ENCODE assay signal across 8 cellular contexts in the genomic region with DNA sequence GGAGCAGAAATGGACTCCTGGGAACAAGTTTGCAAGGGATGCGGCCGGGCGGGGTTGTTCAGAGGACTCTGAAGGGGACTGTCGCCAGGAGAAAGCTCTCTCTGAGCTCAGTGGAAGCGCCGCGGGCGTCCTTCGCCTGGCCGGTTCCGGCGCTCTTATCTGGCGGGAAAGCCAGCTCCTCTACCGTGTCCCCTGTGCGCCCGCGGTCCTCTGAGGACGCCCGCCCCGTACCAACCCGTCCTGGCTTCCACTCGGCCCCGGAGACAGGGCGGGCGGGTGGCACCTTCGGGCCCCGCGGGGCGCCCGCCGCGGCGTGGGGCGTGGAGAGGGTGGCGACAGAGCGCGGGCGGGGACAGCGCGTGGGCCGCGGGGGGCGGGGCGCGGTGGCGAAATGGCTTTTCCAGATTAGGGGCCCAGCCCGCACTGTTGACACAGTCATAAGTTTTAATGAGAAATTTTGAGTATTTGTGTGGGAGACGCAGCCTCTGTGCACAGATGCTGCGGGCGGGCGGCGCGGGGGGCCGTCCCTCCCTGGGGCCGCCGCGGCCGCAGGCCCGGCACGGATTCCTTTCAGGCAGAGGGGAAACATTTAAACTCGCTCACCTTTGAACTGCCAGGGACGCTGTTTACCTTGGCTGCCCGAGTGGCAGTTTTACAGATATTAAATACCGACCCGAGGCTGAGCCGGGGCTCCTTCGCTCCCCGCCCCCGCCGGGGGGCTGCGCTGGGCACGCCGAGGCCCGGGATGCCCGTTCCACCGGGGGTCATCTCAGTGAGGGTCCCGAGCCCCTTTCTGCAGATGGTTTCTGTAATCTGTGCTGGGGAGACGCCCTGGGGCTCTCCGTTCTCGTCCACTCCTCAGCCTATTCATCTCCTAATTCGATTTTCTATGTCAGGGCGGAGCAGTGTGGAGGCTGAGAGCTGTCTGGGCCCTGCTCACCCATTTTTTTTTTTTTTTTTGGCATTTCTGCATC.
A peak's percentile ranks its signal among the peaks of the same experiment; 100 is the strongest.
DNase-seq lines count a peak whose midpoint lies in the region; ATAC-seq and TF ChIP-seq lines count a peak whose summit lies in the region.

No MANE protein-coding gene starts in this region.

- peak; percentile 55 for ATAC-seq in HG02798 (IDR thresholded peaks at IDR 0.05; ENCODE audit: poor library complexity, unreplicated experiment)
- peak; percentile 27 for ATAC-seq in activated CD8-positive, alpha-beta memory T cell treated with anti-CD3 and anti-CD28 coated beads, Interleukin-2, amount 10 ng/mL, durations not matched to agents 7 days and 5 days
- ATAC-seq in GM18498 (IDR thresholded peaks at IDR 0.05; ENCODE audit: unreplicated experiment), result no peak
- ATAC-seq in HG03095 (IDR thresholded peaks at IDR 0.05; ENCODE audit: unreplicated experiment), result no peak

- intact Hi-C loops in cardiac septum (cut with DNase I), result no loop called here

- CTCF ChIA-PET in activated CD8-positive, alpha-beta memory T cell treated with anti-CD3 and anti-CD28 coated beads, Interleukin-2, amount 10 ng/mL, durations not matched to agents 7 days and 5 days (lab: Charles Lee), result no interaction called here

- H3K27ac Mint-ChIP-seq in activated CD8-positive, alpha-beta memory T cell treated with anti-CD3 and anti-CD28 coated beads, Interleukin-2, amount 10 ng/mL, durations not matched to agents 7 days and 5 days, result no peak overlapping the region

- H3K4me3 Mint-ChIP-seq in activated CD8-positive, alpha-beta memory T cell treated with anti-CD3 and anti-CD28 coated beads, Interleukin-2, amount 10 ng/mL, durations not matched to agents 7 days and 5 days, result no peak overlapping the region

- DNase-seq in AG09309 (ENCODE audit: low read depth), result no peak
- no peak for DNase-seq in activated CD8-positive, alpha-beta memory T cell treated with anti-CD3 and anti-CD28 coated beads, Interleukin-2, amount 10 ng/mL, durations not matched to agents 7 days and 5 days
- DNase-seq in cardiac septum (ENCODE audit: low spot score), result peak; percentile 74
- DNase-seq in retina, result peak; percentile 74
- DNase-seq in glomerular visceral epithelial cell (ENCODE audit: extremely low spot score), result no peak

- no peaks in the 10 kb centered on the region for H3K9me3 Mint-ChIP-seq in activated CD8-positive, alpha-beta memory T cell treated with anti-CD3 and anti-CD28 coated beads, Interleukin-2, amount 10 ng/mL, durations not matched to agents 7 days and 5 days (ENCODE audit: low read depth)

- H3K36me3 Mint-ChIP-seq in activated CD8-positive, alpha-beta memory T cell treated with anti-CD3 and anti-CD28 coated beads, Interleukin-2, amount 10 ng/mL, durations not matched to agents 7 days and 5 days, result peaks cover 2% of the 10 kb centered on the region

- H3K4me3 ChIP-seq in AG09309 (ENCODE audit: control insufficient read depth, low read depth, low read length), result peak overlapping the region; percentile 16

- peaks cover 72% of the 10 kb centered on the region for H3K27me3 Mint-ChIP-seq in activated CD8-positive, alpha-beta memory T cell treated with anti-CD3 and anti-CD28 coated beads, Interleukin-2, amount 10 ng/mL, durations not matched to agents 7 days and 5 days

- peaks cover 2% of the 10 kb centered on the region for H3K4me1 Mint-ChIP-seq in activated CD8-positive, alpha-beta memory T cell treated with anti-CD3 and anti-CD28 coated beads, Interleukin-2, amount 10 ng/mL, durations not matched to agents 7 days and 5 days

- TF ChIP-seq CTCF in AG09309 (IDR thresholded peaks at IDR 0.05; ENCODE audit: control insufficient read depth, insufficient read depth, low read depth, low read length, missing control alignments), result no peak

Comparison
In these comparisons a context has a peak if more than half of its experiments do, and no peak if none do; other contexts are left out.
1. DNase-seq: peak in cardiac septum (single experiment) and retina (single experiment); none in AG09309 (single experiment), activated CD8-positive, alpha-beta memory T cell treated with anti-CD3 and anti-CD28 coated beads, Interleukin-2, amount 10 ng/mL, durations not matched to agents 7 days and 5 days (single experiment) and glomerular visceral epithelial cell (single experiment).
2. ATAC-seq: peak in HG02798 (single experiment) and activated CD8-positive, alpha-beta memory T cell treated with anti-CD3 and anti-CD28 coated beads, Interleukin-2, amount 10 ng/mL, durations not matched to agents 7 days and 5 days (single experiment); none in GM18498 (single experiment) and HG03095 (single experiment).